15 cellular contexts compared by ENCODE assay signal in genomic region chr11:112871909-112872511, GRCh38.
"Had no signal": no experiment of that assay in that cellular context is flagged by ENCODE, and none has a peak within 500 bp of the region (broad histone marks: within the 10 kb centered on the region; RNA-seq: fewer than 3 reads in every experiment).

No MANE protein-coding gene starts in this region.

- H3K9me3 Mint-ChIP-seq: activated B cell treated with CpG ODN at 0.5 μM for 24 hours; activated CD4-positive, alpha-beta T cell treated with anti-CD3 and anti-CD28 coated beads, Interleukin-2, amount 10 ng/mL, durations not matched to agents 24 days and 14 days; activated naive CD4-positive, alpha-beta T cell treated with anti-CD3 and anti-CD28 coated beads, Interleukin-2, amount 10 ng/mL, durations not matched to agents 7 days and 5 days; activated T-helper 2 cell treated with anti-CD3 and anti-CD28 coated beads, Interferon-gamma antibody, Interleukin-2, Interleukin-4, amounts not matched to agents 10 μg/mL and 5 μg/mL and 100 μg/mL, durations not matched to agents 14 hours and 24 hours and 36 hours; mesothelial cell of epicardium; stimulated activated naive CD8-positive, alpha-beta T cell treated with anti-CD3 and anti-CD28 coated beads, Interleukin-15, Interleukin-2, amounts not matched to agents 100 ng/mL and 50 ng/mL, for 24 hours had no signal

- H3K4me3 Mint-ChIP-seq: activated B cell treated with CpG ODN at 0.5 μM for 24 hours; activated CD4-positive, alpha-beta T cell treated with anti-CD3 and anti-CD28 coated beads, Interleukin-2, amount 10 ng/mL, durations not matched to agents 24 days and 14 days; activated naive CD4-positive, alpha-beta T cell treated with anti-CD3 and anti-CD28 coated beads, Interleukin-2, amount 10 ng/mL, durations not matched to agents 7 days and 5 days; mesothelial cell of epicardium; naive B cell; stimulated activated naive CD8-positive, alpha-beta T cell treated with anti-CD3 and anti-CD28 coated beads, Interleukin-15, Interleukin-2, amounts not matched to agents 100 ng/mL and 50 ng/mL, for 24 hours had no signal

- H3K27ac ChIP-seq: colonic mucosa, gastrocnemius medialis, neutrophil had no signal

- H3K4me3 ChIP-seq: colonic mucosa, gastrocnemius medialis had no signal

- H3K9me3 ChIP-seq: colonic mucosa, gastrocnemius medialis, neutrophil had no signal

- H3K4me1 Mint-ChIP-seq: activated B cell treated with CpG ODN at 0.5 μM for 24 hours; activated CD4-positive, alpha-beta T cell treated with anti-CD3 and anti-CD28 coated beads, Interleukin-2, amount 10 ng/mL, durations not matched to agents 24 days and 14 days; activated naive CD4-positive, alpha-beta T cell treated with anti-CD3 and anti-CD28 coated beads, Interleukin-2, amount 10 ng/mL, durations not matched to agents 7 days and 5 days; mesothelial cell of epicardium; naive B cell had no signal

- H3K27me3 ChIP-seq: colonic mucosa, gastrocnemius medialis, neutrophil had no signal

- H3K27ac Mint-ChIP-seq: activated B cell treated with CpG ODN at 0.5 μM for 24 hours; activated CD4-positive, alpha-beta T cell treated with anti-CD3 and anti-CD28 coated beads, Interleukin-2, amount 10 ng/mL, durations not matched to agents 24 days and 14 days; activated naive CD4-positive, alpha-beta T cell treated with anti-CD3 and anti-CD28 coated beads, Interleukin-2, amount 10 ng/mL, durations not matched to agents 7 days and 5 days; activated T-helper 2 cell treated with anti-CD3 and anti-CD28 coated beads, Interferon-gamma antibody, Interleukin-2, Interleukin-4, amounts not matched to agents 10 μg/mL and 5 μg/mL and 100 μg/mL, durations not matched to agents 14 hours and 24 hours and 36 hours; mesothelial cell of epicardium; stimulated activated naive CD8-positive, alpha-beta T cell treated with anti-CD3 and anti-CD28 coated beads, Interleukin-15, Interleukin-2, amounts not matched to agents 100 ng/mL and 50 ng/mL, for 24 hours had no signal

- DNase-seq: activated B cell treated with CpG ODN at 0.5 μM for 24 hours; activated CD4-positive, alpha-beta T cell treated with anti-CD3 and anti-CD28 coated beads, Interleukin-2, amount 10 ng/mL, durations not matched to agents 24 days and 14 days; activated naive CD4-positive, alpha-beta T cell treated with anti-CD3 and anti-CD28 coated beads, Interleukin-2, amount 10 ng/mL, durations not matched to agents 7 days and 5 days; activated T-cell treated with anti-CD3 and anti-CD28 coated beads for 4 hours; caudate nucleus; colonic mucosa; gastrocnemius medialis; naive B cell; retina; stimulated activated CD4-positive, alpha-beta T cell treated with anti-CD3 and anti-CD28 coated beads, Interleukin-15, amount 100 ng/mL, for 24 hours; stimulated activated CD4-positive, alpha-beta T cell treated with anti-CD3 and anti-CD28 coated beads, Interleukin-4, amount 100 ng/mL, for 24 hours had no signal

- H3K4me1 ChIP-seq: colonic mucosa, gastrocnemius medialis had no signal

- H3K36me3 Mint-ChIP-seq: activated naive CD4-positive, alpha-beta T cell treated with anti-CD3 and anti-CD28 coated beads, Interleukin-2, amount 10 ng/mL, durations not matched to agents 7 days and 5 days; mesothelial cell of epicardium; naive B cell had no signal

- ATAC-seq: gastrocnemius medialis had no signal

- H3K27me3 Mint-ChIP-seq: stimulated activated naive CD8-positive, alpha-beta T cell treated with anti-CD3 and anti-CD28 coated beads, Interleukin-15, Interleukin-2, amounts not matched to agents 100 ng/mL and 50 ng/mL, for 24 hours had no signal

- H3K36me3 ChIP-seq: colonic mucosa, gastrocnemius medialis, neutrophil had no signal
